In the genomic region with DNA sequence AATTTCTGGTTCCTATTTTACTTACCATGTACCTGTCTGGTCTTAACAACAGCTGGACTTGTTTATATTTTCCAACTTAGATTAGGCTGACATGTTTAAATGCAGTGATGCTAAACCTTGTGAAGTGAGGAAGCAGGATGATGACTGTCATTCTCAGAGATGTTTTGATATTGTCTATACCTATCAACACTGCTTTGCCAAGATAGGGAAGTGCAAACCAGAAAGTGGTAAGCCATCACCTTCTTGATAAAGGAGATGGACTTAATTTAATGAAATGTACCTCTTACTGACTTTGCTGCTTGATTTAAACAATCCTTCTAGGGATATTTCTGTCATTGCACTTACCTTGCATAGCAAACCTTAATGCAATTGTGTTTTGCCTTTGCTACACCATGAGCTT, we compare ENCODE assay signal across 10 cellular contexts. TPM values are rescaled to one million over a fixed set of nuclear protein-coding genes. Genes with fewer than 3 reads are reported as not detected.
DNase-seq lines count a peak whose midpoint lies in the region; ATAC-seq and TF ChIP-seq lines count a peak whose summit lies in the region.
"Had no signal": no experiment of that assay in that cellular context is flagged by ENCODE, and none has a peak within 500 bp of the region (broad histone marks: within the 10 kb centered on the region; RNA-seq: fewer than 3 reads in every experiment).

No MANE protein-coding gene starts in this region.

- no peaks in the 10 kb centered on the region for H3K9me2 ChIP-seq in GM23248 (ENCODE audit: insufficient read depth)

- H3K79me2 ChIP-seq in ACC112 (ENCODE audit: control insufficient read depth, insufficient read depth, low read length, unreplicated experiment), result peaks cover 46% of the 10 kb centered on the region
- H3K79me2 ChIP-seq in GM23248 (ENCODE audit: insufficient read depth), result peaks cover 58% of the 10 kb centered on the region

- H3F3A ChIP-seq in GM23248 (ENCODE audit: insufficient read depth), result peaks cover 31% of the 10 kb centered on the region

- H3K36me3 ChIP-seq in ACC112 (ENCODE audit: insufficient read depth, low read length) (no peaks in the 10 kb centered on the region), GM23248 (ENCODE audit: low read depth) (peaks cover 5% of the 10 kb centered on the region; the same call in 1 of the 2 replicates), iPS-15b (ENCODE audit: control insufficient read depth, insufficient read depth, low read length) (no peaks in the 10 kb centered on the region)

- H3K27ac ChIP-seq in ACC112 (ENCODE audit: low read depth, low read length) (peak overlapping the region; percentile 71; the same call in 1 of the 2 replicates), GM23248 (peak overlapping the region; percentile 85)

- H3K4me2 ChIP-seq in GM23248 (ENCODE audit: unreplicated experiment), result peak overlapping the region; percentile 99

- no peak for TF ChIP-seq CTCF in activated CD8-positive, alpha-beta T cell treated with anti-CD3 and anti-CD28 coated beads for 36 hours (IDR thresholded peaks at IDR 0.05)

- H3K4me1 ChIP-seq in ACC112 (ENCODE audit: control insufficient read depth, insufficient read depth, low read length, unreplicated experiment) (peaks cover 12% of the 10 kb centered on the region), GM23248 (ENCODE audit: insufficient read depth) (peaks cover 27% of the 10 kb centered on the region), iPS-15b (ENCODE audit: control insufficient read depth, insufficient read depth, low read length) (peaks cover 11% of the 10 kb centered on the region)

- peak overlapping the region; percentile 57 for H3K4me3 Mint-ChIP-seq in activated CD8-positive, alpha-beta T cell treated with anti-CD3 and anti-CD28 coated beads for 36 hours

- H3K9ac ChIP-seq in GM23248 (peak overlapping the region; percentile 92), iPS-15b (ENCODE audit: low read depth, low read length) (peak overlapping the region; percentile 71)

- H3K9me3 ChIP-seq in GM23248 (ENCODE audit: low read depth), result no peaks in the 10 kb centered on the region
- H3K9me3 ChIP-seq in iPS-15b (ENCODE audit: control insufficient read depth, insufficient read depth, low read length), result no peaks in the 10 kb centered on the region

- no peak for ATAC-seq in activated CD8-positive, alpha-beta T cell treated with anti-CD3 and anti-CD28 coated beads for 36 hours
- ATAC-seq in GM21360 (IDR thresholded peaks at IDR 0.05; ENCODE audit: unreplicated experiment), result no peak
- no peak for ATAC-seq in HG02759 (IDR thresholded peaks at IDR 0.05; ENCODE audit: unreplicated experiment)

- H3K4me1 Mint-ChIP-seq in activated CD8-positive, alpha-beta T cell treated with anti-CD3 and anti-CD28 coated beads for 36 hours (ENCODE audit: low read depth), result peaks cover 25% of the 10 kb centered on the region

- H3K36me3 Mint-ChIP-seq in activated CD8-positive, alpha-beta T cell treated with anti-CD3 and anti-CD28 coated beads for 36 hours (ENCODE audit: low read depth), result peaks cover 3% of the 10 kb centered on the region

- no peaks in the 10 kb centered on the region for H3K27me3 ChIP-seq in ACC112 (ENCODE audit: insufficient read depth, low read length)
- no peaks in the 10 kb centered on the region for H3K27me3 ChIP-seq in GM23248 (replicated peaks; ENCODE audit: insufficient read depth)
- no peaks in the 10 kb centered on the region for H3K27me3 ChIP-seq in iPS-15b (ENCODE audit: control insufficient read depth, insufficient read depth, low read length)

- intact Hi-C loops in activated CD8-positive, alpha-beta T cell treated with anti-CD3 and anti-CD28 coated beads for 36 hours (cut with micrococcal nuclease), result no loop called here

- in situ Hi-C loops in GM23248 (cut with MboI), result no loop called here

- H3K27me3 Mint-ChIP-seq in activated CD8-positive, alpha-beta T cell treated with anti-CD3 and anti-CD28 coated beads for 36 hours, result peaks cover 2% of the 10 kb centered on the region

- H4K20me1 ChIP-seq in GM23248 (ENCODE audit: insufficient read depth), result no peaks in the 10 kb centered on the region

- POLR2A ChIA-PET in activated CD8-positive, alpha-beta T cell treated with anti-CD3 and anti-CD28 coated beads for 36 hours (lab: Charles Lee), result no interaction called here

- CTCF ChIA-PET in activated CD8-positive, alpha-beta T cell treated with anti-CD3 and anti-CD28 coated beads for 36 hours (lab: Charles Lee), result no interaction called here

- no peak overlapping the region for H2AFZ ChIP-seq in ACC112 (ENCODE audit: low read length, unreplicated experiment)
- H2AFZ ChIP-seq in GM23248, result no peak overlapping the region

- no peaks in the 10 kb centered on the region for H3K9me3 Mint-ChIP-seq in activated CD8-positive, alpha-beta T cell treated with anti-CD3 and anti-CD28 coated beads for 36 hours

- H3K4me3 ChIP-seq in ACC112 (ENCODE audit: low read depth, low read length), result peak overlapping the region; percentile 93
- peak overlapping the region; percentile 93 for H3K4me3 ChIP-seq in GM23248
- H3K4me3 ChIP-seq in iPS-15b (ENCODE audit: low read depth, low read length), result peak overlapping the region; percentile 99

- no peak overlapping the region for H3K27ac Mint-ChIP-seq in activated CD8-positive, alpha-beta T cell treated with anti-CD3 and anti-CD28 coated beads for 36 hours

- DNase-seq in GM23248 (no peak), HPDE6-E6E7 (ENCODE audit: extremely low spot score) (no peak), DMS79 treated with DMSO at 0.1 percent for 48 hours (lab: John Stamatoyannopoulos, UW) (no peak)
- no peak for DNase-seq in activated CD8-positive, alpha-beta T cell treated with anti-CD3 and anti-CD28 coated beads for 36 hours
- DNase-seq: NCI-H2227 treated with DMSO at 0.1 percent for 48 hours; stimulated activated CD4-positive, alpha-beta T cell treated with anti-CD3 and anti-CD28 coated beads, Interleukin-1b, Interleukin-23, amount 100 ng/mL, for 48 hours had no signal

RNA-seq across cellular contexts. Expression of gene BICD1, which starts 2.2 kb away (rescaled TPM):
- total RNA-seq in GM23248 (2014; rRNA removed; shearing (Covaris generic)), result 9.7 and 18.7 TPM in 2 replicates
- polyA plus RNA-seq in GM23248 (2016; fragmentation: Nextera tagmentation; extraction: Ambion mirVana), result 19.9 and 20.6 TPM in 2 replicates
- 10 to 100 TPM; 12.5 to 13.2 TPM for total RNA-seq in activated CD8-positive, alpha-beta T cell treated with anti-CD3 and anti-CD28 coated beads for 36 hours
